Comparison of ENCODE assay signal across 1 cellular context in the genomic region with DNA sequence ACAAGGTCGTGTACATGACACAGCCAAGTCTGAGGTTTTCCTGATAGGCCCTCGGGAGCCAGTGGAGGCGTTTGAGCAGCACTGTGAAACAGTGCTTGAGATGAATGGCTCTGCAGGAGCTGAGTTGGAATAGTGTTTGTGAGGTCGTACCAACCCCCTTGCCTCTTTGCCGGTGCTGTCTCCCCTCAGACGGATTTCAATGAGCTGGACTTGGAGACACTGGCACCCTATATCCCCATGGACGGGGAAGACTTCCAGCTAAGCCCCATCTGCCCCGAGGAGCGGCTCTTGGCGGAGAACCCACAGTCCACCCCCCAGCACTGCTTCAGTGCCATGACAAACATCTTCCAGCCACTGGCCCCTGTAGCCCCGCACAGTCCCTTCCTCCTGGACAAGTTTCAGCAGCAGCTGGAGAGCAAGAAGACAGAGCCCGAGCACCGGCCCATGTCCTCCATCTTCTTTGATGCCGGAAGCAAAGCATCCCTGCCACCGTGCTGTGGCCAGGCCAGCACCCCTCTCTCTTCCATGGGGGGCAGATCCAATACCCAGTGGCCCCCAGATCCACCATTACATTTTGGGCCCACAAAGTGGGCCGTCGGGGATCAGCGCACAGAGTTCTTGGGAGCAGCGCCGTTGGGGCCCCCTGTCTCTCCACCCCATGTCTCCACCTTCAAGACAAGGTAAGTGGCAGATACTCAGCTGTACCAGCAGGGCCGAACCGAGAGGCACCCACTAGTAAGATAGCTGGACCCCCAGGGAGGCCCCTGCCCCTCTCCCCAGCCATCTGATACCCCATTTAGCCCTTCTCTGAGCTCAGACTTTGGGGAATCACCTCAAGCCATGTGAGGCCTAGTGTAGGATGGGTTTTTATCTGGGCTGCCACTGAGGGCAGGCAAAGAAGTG.
TF ChIP-seq lines count a peak whose summit lies in the region.

No MANE protein-coding gene starts in this region.

TF ChIP-seq in IMR-90, 13 proteins besides CTCF, POLR2A, EP300 and RAD21 (continued from another document):
- no peak for TF ChIP-seq MAZ (IDR thresholded peaks at IDR 0.05; ENCODE audit: borderline replicate concordance, low read depth, low read length)
- no peak for TF ChIP-seq SMC3 (IDR thresholded peaks at IDR 0.05; ENCODE audit: low read depth, low read length)
